ENCODE assay signal across 10 cellular contexts in the genomic region with DNA sequence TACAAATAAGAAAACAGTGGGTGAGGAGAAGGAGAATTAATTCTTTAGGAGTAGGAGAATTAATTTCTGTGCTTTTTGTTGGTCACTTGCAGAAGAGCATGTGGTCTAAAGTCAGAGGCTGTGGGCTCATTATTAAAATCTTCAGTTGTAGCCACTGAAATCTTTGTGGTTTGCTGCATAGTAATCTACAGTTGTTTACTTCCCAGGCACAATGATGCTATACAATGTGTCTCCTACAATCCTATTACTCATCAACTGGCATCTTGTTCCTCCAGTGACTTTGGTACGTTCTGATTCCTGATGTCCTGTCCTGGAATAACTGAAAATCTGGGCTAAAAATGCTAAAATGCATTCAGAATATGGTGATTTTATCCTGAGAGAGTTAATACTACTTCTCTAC. TPM values are rescaled to one million over a fixed set of nuclear protein-coding genes. Genes with fewer than 3 reads are reported as not detected.
A peak's percentile ranks its signal among the peaks of the same experiment; 100 is the strongest.
DNase-seq lines count a peak whose midpoint lies in the region; ATAC-seq and TF ChIP-seq lines count a peak whose summit lies in the region.
"Had no signal": no experiment of that assay in that cellular context is flagged by ENCODE, and none has a peak within 500 bp of the region (broad histone marks: within the 10 kb centered on the region; RNA-seq: fewer than 3 reads in every experiment).

No MANE protein-coding gene starts in this region.

- H3K4me3 ChIP-seq in Loucy (ENCODE audit: low read length, poor library complexity, severe bottlenecking) (no peak overlapping the region), choroid plexus epithelial cell (ENCODE audit: low read depth, low read length) (no peak overlapping the region)
- H3K4me3 ChIP-seq: coronary artery had no signal

- intact Hi-C loops in head of caudate nucleus (cut with DNase I), result no loop called here

- peaks cover 5% of the 10 kb centered on the region; the same call in 1 of the 2 replicates for H3K36me3 ChIP-seq in Loucy (ENCODE audit: insufficient read depth, low read length)

- H3K9ac ChIP-seq in Loucy (ENCODE audit: low read depth, low read length, poor library complexity, severe bottlenecking), result peak overlapping the region; percentile 18

- H3K79me2 ChIP-seq in Loucy (ENCODE audit: insufficient read depth, low read length), result no peaks in the 10 kb centered on the region

- H3K4me2 ChIP-seq in Loucy (ENCODE audit: low read depth, low read length, poor library complexity, severe bottlenecking), result peak overlapping the region; percentile 45

- H3K27me3 ChIP-seq in Loucy (ENCODE audit: insufficient read depth, low read length, poor library complexity, severe bottlenecking), result no peaks in the 10 kb centered on the region

- DNase-seq in choroid plexus epithelial cell (ENCODE audit: low read depth) (peak; percentile 74), renal cortical epithelial cell (ENCODE audit: low read depth) (peak; percentile 47), AML-193 (lab: John Stamatoyannopoulos, UW) (no peak), head of caudate nucleus (no peak)
- DNase-seq: activated T-cell treated with anti-CD3 and anti-CD28 coated beads, Interleukin-2, amount 50 U/mL, for 24 hours; KBM-7 had no signal

- peaks cover 23% of the 10 kb centered on the region for H3K4me1 ChIP-seq in Loucy (ENCODE audit: insufficient read depth, low read length, poor library complexity, severe bottlenecking)

- peak; percentile 60 for ATAC-seq in GM18867 (IDR thresholded peaks at IDR 0.05; ENCODE audit: unreplicated experiment)
- no peak for ATAC-seq in HG02623 (IDR thresholded peaks at IDR 0.05; ENCODE audit: unreplicated experiment)

- no peak for TF ChIP-seq CTCF in Loucy (conservative IDR thresholded peaks at IDR 0.05; ENCODE audit: low read length)
- TF ChIP-seq CTCF in choroid plexus epithelial cell (conservative IDR thresholded peaks at IDR 0.05; ENCODE audit: low read depth, low read length), result no peak

- H3F3A ChIP-seq in Loucy (ENCODE audit: low read depth), result no peaks in the 10 kb centered on the region

- no peaks in the 10 kb centered on the region for H3K9me2 ChIP-seq in Loucy (replicated peaks; ENCODE audit: low read depth, low read length)

- no peaks in the 10 kb centered on the region for H4K20me1 ChIP-seq in Loucy (ENCODE audit: insufficient read depth, low read length, poor library complexity, severe bottlenecking)

- H2AFZ ChIP-seq in Loucy (ENCODE audit: low read length), result no peak overlapping the region

- H3K9me3 ChIP-seq in Loucy (ENCODE audit: insufficient read depth, low read depth, low read length), result no peaks in the 10 kb centered on the region

RNA-seq across cellular contexts. Expression of a gene that starts 21.0 kb away (rescaled TPM):
- total RNA-seq in renal cortical epithelial cell, result 13.2 and 32.8 TPM in 2 replicates

RNA-seq across cellular contexts. Expression of a gene that starts 21.3 kb away (rescaled TPM):
- total RNA-seq in renal cortical epithelial cell, result 20.8 and 34.7 TPM in 2 replicates

RNA-seq across cellular contexts. Expression of a gene that starts 32.6 kb away (rescaled TPM):
- 0.50 TPM in 1 of 2 replicates, not detected in the other for total RNA-seq in renal cortical epithelial cell

Comparison
In these comparisons a context has a peak if more than half of its experiments do, and no peak if none do; other contexts are left out.
1. DNase-seq: peak in choroid plexus epithelial cell (single experiment) and renal cortical epithelial cell (single experiment); none in AML-193 (0 of 2) and head of caudate nucleus (0 of 42).